In genomic region chr21:29372063-29372802, GRCh38 we compare ENCODE assay signal across 8 cellular contexts.
DNase-seq lines count a peak whose midpoint lies in the region; ATAC-seq and TF ChIP-seq lines count a peak whose summit lies in the region.

No MANE protein-coding gene starts in this region.

- DNase-seq in GM03348 (ENCODE audit: low spot score) (peak; percentile 76), foreskin fibroblast (peak; percentile 62 to 89), osteoblast (ENCODE audit: insufficient read length, low spot score, missing footprints) (peak; percentile 67), GOT3 (lab: John Stamatoyannopoulos, UW) (no peak)
- DNase-seq in Jurkat, Clone E6-1 (ENCODE audit: low read depth, low spot score) = peak; percentile 73
- peak; percentile 38 to 44 for DNase-seq in activated T-cell treated with anti-CD3 and anti-CD28 coated beads, Interleukin-2, amount 50 U/mL, for 48 hours

- H3K79me2 ChIP-seq in OCI-LY3 (ENCODE audit: low read length) = no peaks in the 10 kb centered on the region
- H3K79me2 ChIP-seq in osteoblast (ENCODE audit: insufficient read depth, low read length) = peaks cover 12% of the 10 kb centered on the region

- H3K4me2 ChIP-seq in OCI-LY3 (ENCODE audit: low read length) = no peak overlapping the region
- no peak overlapping the region for H3K4me2 ChIP-seq in osteoblast (ENCODE audit: insufficient read depth, low read length)

- peak; percentile 85 for ATAC-seq in GM21786 (IDR thresholded peaks at IDR 0.05; ENCODE audit: unreplicated experiment)

- H3K9ac ChIP-seq in OCI-LY3 (ENCODE audit: low read length) = no peak overlapping the region

- no peak overlapping the region for H3K4me3 ChIP-seq in Jurkat, Clone E6-1 (ENCODE audit: low read length)
- H3K4me3 ChIP-seq in OCI-LY3 (ENCODE audit: low read length) (no peak overlapping the region), foreskin fibroblast (ENCODE audit: low read depth in 1 of 2, low read length in 2 of 2) (no peak overlapping the region), osteoblast (ENCODE audit: insufficient read depth, low read length) (no peak overlapping the region)

- peaks cover 14% of the 10 kb centered on the region for H3K36me3 ChIP-seq in OCI-LY3 (replicated peaks; ENCODE audit: low read depth, low read length)
- peaks cover 23% of the 10 kb centered on the region for H3K36me3 ChIP-seq in osteoblast (ENCODE audit: insufficient read depth, low read length)

- H3K9me3 ChIP-seq in OCI-LY3 (ENCODE audit: insufficient read depth, low read length) = no peaks in the 10 kb centered on the region
- no peaks in the 10 kb centered on the region for H3K9me3 ChIP-seq in osteoblast (ENCODE audit: low read depth, low read length)

- H3K4me1 ChIP-seq in OCI-LY3 (ENCODE audit: low read length) (peaks cover 4% of the 10 kb centered on the region; the same call in 1 of the 2 replicates), osteoblast (ENCODE audit: insufficient read depth, low read length) (no peaks in the 10 kb centered on the region)

- TF ChIP-seq CTCF in OCI-LY3 (IDR thresholded peaks at IDR 0.05; ENCODE audit: low read depth, low read length) = peak; percentile 70
- peak; percentile 50 for TF ChIP-seq CTCF in foreskin fibroblast (IDR thresholded peaks at IDR 0.05; ENCODE audit: low read depth, low read length)
- TF ChIP-seq CTCF in osteoblast (IDR thresholded peaks at IDR 0.05; ENCODE audit: extremely low read depth, low read depth, low read length) = peak; percentile 74

- no peak overlapping the region for H3K27ac ChIP-seq in OCI-LY3 (ENCODE audit: low read length)
- H3K27ac ChIP-seq in osteoblast (ENCODE audit: low read depth, low read length) = peak overlapping the region; percentile 37

- H4K20me1 ChIP-seq in OCI-LY3 (ENCODE audit: insufficient read depth, low read length) (no peaks in the 10 kb centered on the region), osteoblast (ENCODE audit: insufficient read depth, low read length) (no peaks in the 10 kb centered on the region)

- H2AFZ ChIP-seq in OCI-LY3 (ENCODE audit: low read depth, low read length) (no peak overlapping the region), osteoblast (ENCODE audit: low read length) (no peak overlapping the region)

- H3K27me3 ChIP-seq in OCI-LY3 (ENCODE audit: low read depth, low read length) (no peaks in the 10 kb centered on the region), osteoblast (ENCODE audit: insufficient read depth, low read length) (no peaks in the 10 kb centered on the region)
